In the genomic region with DNA sequence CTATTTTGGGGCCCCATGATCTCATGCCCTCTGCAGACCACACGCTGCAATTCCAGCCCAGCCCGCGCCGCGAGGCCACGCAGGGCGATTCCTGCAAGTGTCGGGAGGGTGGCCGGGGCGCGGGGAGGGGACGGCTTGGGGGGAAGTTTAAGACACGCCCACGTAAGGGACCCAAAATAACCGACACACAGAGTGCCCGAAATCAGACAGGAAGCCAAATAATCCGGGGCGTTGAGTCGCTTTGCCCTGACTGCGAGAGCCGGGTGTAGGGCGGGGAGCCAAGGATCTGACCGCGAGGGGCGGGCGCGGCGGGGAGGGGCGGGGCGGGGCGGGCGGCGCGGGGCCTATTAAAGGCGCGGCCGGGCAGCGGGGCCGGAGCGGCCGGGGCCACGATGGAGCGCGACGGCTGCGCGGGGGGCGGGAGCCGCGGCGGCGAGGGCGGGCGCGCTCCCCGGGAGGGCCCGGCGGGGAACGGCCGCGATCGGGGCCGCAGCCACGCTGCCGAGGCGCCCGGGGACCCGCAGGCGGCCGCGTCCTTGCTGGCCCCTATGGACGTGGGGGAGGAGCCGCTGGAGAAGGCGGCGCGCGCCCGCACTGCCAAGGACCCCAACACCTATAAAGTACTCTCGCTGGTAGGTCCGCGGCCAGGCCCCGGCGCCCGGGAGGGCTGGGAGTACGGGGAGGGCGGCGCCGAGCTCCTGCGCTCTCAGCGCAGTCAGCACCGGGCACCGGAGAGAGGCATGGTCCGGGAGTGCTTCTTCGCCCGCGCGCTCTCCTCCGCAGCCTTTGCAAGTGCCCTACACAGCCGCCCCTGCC, we compare ENCODE assay signal across 8 cellular contexts. TPM values are rescaled to one million over a fixed set of nuclear protein-coding genes. Genes with fewer than 3 reads are reported as not detected.
DNase-seq lines count a peak whose midpoint lies in the region; ATAC-seq and TF ChIP-seq lines count a peak whose summit lies in the region.

Gene ENPP1 (plus strand): TSS at position 377 of the 816 bp plus-strand sequence. CDS start 16 bp downstream, at position 393.

- H3K9me3 ChIP-seq in AG04450 (ENCODE audit: control insufficient read depth, insufficient read depth, low read length) (no peaks in the 10 kb centered on the region), stomach (no peaks in the 10 kb centered on the region)
- H3K9me3 ChIP-seq in naive thymus-derived CD4-positive, alpha-beta T cell (ENCODE audit: control insufficient read depth in 2 of 3, low read length in 3 of 3) = no peaks in the 10 kb centered on the region

- peaks cover 7% of the 10 kb centered on the region for H3K27me3 Mint-ChIP-seq in activated T-helper 17 cell treated with anti-CD3 and anti-CD28 coated beads, Interleukin-2, amount 50 U/mL, for 72 hours
- peaks cover 6 to 68% (median 40%) of the 10 kb centered on the region in 5 donors for H3K27me3 Mint-ChIP-seq in naive thymus-derived CD4-positive, alpha-beta T cell

- no peaks in the 10 kb centered on the region for H3K9me3 Mint-ChIP-seq in activated T-helper 17 cell treated with anti-CD3 and anti-CD28 coated beads, Interleukin-2, amount 50 U/mL, for 72 hours
- peaks cover 0 to 3% (median 0%) of the 10 kb centered on the region in 11 donors for H3K9me3 Mint-ChIP-seq in naive thymus-derived CD4-positive, alpha-beta T cell

- H3K36me3 ChIP-seq in naive thymus-derived CD4-positive, alpha-beta T cell (ENCODE audit: control insufficient read depth in 2 of 3, insufficient read depth in 3 of 3, low read length in 3 of 3) = no peaks in the 10 kb centered on the region
- no peaks in the 10 kb centered on the region for H3K36me3 ChIP-seq in stomach

- POLR2A ChIA-PET in AG04450 (lab: Yijun Ruan, JAX) = interaction anchor here (0.5 to 1.2 kb wide), 8 partner anchors 11 to 876 kb away, joined by 3 to 6 read pairs (median 4); no protein-coding TSS in a partner anchor
- POLR2A ChIA-PET in naive thymus-derived CD4-positive, alpha-beta T cell (lab: Charles Lee) = no interaction called here

- ATAC-seq in GM19324 (IDR thresholded peaks at IDR 0.05; ENCODE audit: low FRiP score, unreplicated experiment) = peak; percentile 67
- ATAC-seq in HG03521 (IDR thresholded peaks at IDR 0.05; ENCODE audit: unreplicated experiment) = peak; percentile 52
- ATAC-seq in activated T-helper 17 cell treated with anti-CD3 and anti-CD28 coated beads, Interleukin-2, amount 50 U/mL, for 72 hours (replicated peaks) = peak; percentile 76
- ATAC-seq in naive thymus-derived CD4-positive, alpha-beta T cell = peak; percentile 73

- 0 to 1% (median 1%) methylated on average over 20 to 99 of the region's 99 CpGs for WGBS in stomach, 5 donors

- H3K36me3 Mint-ChIP-seq in activated T-helper 17 cell treated with anti-CD3 and anti-CD28 coated beads, Interleukin-2, amount 50 U/mL, for 72 hours (ENCODE audit: low read depth) = no peaks in the 10 kb centered on the region
- H3K36me3 Mint-ChIP-seq in naive thymus-derived CD4-positive, alpha-beta T cell = no peaks in the 10 kb centered on the region

- intact Hi-C loops in naive thymus-derived CD4-positive, alpha-beta T cell (cut with micrococcal nuclease) = no loop called here
- intact Hi-C loops in stomach (cut with DNase I; ENCODE audit: low total_unique reads) = no loop called here

- TF ChIP-seq EP300 in stomach (IDR thresholded peaks at IDR 0.05) = no peak

- peak; percentile 33 for TF ChIP-seq CTCF in AG04450 (IDR thresholded peaks at IDR 0.05; ENCODE audit: low read depth, low read length)
- no peak for TF ChIP-seq CTCF in fibroblast of pulmonary artery (IDR thresholded peaks at IDR 0.05; ENCODE audit: low read length, missing control alignments)
- TF ChIP-seq CTCF in stomach (IDR thresholded peaks at IDR 0.05) = peak in 3 of 7 experiments; percentile 14 to 31 (median 19)

- H3K4me1 ChIP-seq in naive thymus-derived CD4-positive, alpha-beta T cell (ENCODE audit: control insufficient read depth in 2 of 2, insufficient read depth in 2 of 2, low read length in 2 of 2) = peaks cover 8 to 12% of the 10 kb centered on the region in 2 donors
- peaks cover 0 to 30% (median 20%) of the 10 kb centered on the region in 4 donors for H3K4me1 ChIP-seq in stomach

- no peak for DNase-seq in AG04450 (ENCODE audit: low read depth, low spot score)
- peak; percentile 90 for DNase-seq in RPMI7951 (ENCODE audit: low read depth)
- peak; percentile 39 for DNase-seq in fibroblast of pulmonary artery (ENCODE audit: low read depth)
- DNase-seq in naive thymus-derived CD4-positive, alpha-beta T cell = peak in 7 of 9 donors; percentile 4 to 52 (median 13)
- peak; percentile 69 for DNase-seq in stomach

- H3K27ac ChIP-seq in AG04450 (ENCODE audit: low read depth, low read length) (no peak within 1 kb of the TSS), stomach (peak within 1 kb of the TSS; percentile 71 to 87 (median 86))
- H3K27ac ChIP-seq in naive thymus-derived CD4-positive, alpha-beta T cell (ENCODE audit: low read depth, low read length) = no peak within 1 kb of the TSS

- H3K4me3 ChIP-seq in AG04450 (ENCODE audit: low read depth, low read length) (peak within 1 kb of the TSS; percentile 67), fibroblast of pulmonary artery (replicated peaks; ENCODE audit: low read depth, low read length) (peak within 1 kb of the TSS; percentile 60), stomach (peak within 1 kb of the TSS; percentile 64 to 70 (median 68))
- H3K4me3 ChIP-seq in naive thymus-derived CD4-positive, alpha-beta T cell (ENCODE audit: low read length) = peak within 1 kb of the TSS; percentile 57

- no peak for TF ChIP-seq POLR2A in stomach (IDR thresholded peaks at IDR 0.05)

- CTCF ChIA-PET in AG04450 (lab: Charles Lee) = interaction anchor here (2.1 to 2.7 kb wide), 3 partner anchors 102 to 113 kb away, joined by 6 to 9 read pairs (median 7); no protein-coding TSS in a partner anchor
- CTCF ChIA-PET in naive thymus-derived CD4-positive, alpha-beta T cell (lab: Charles Lee) = no interaction called here

- H3K27me3 ChIP-seq in AG04450 (ENCODE audit: control insufficient read depth, insufficient read depth, low read length) (no peaks in the 10 kb centered on the region), stomach (peaks cover 0 to 10% (median 0%) of the 10 kb centered on the region in 3 donors)
- no peaks in the 10 kb centered on the region for H3K27me3 ChIP-seq in naive thymus-derived CD4-positive, alpha-beta T cell (ENCODE audit: control insufficient read depth in 2 of 2, insufficient read depth in 2 of 2, low read length in 2 of 2)

- H3K27ac Mint-ChIP-seq in activated T-helper 17 cell treated with anti-CD3 and anti-CD28 coated beads, Interleukin-2, amount 50 U/mL, for 72 hours = peak within 1 kb of the TSS; percentile 68
- H3K27ac Mint-ChIP-seq in naive thymus-derived CD4-positive, alpha-beta T cell = peak within 1 kb of the TSS in 4 of 9 donors; percentile 17 to 43 (median 32)

- peaks cover 16% of the 10 kb centered on the region for H3K4me1 Mint-ChIP-seq in activated T-helper 17 cell treated with anti-CD3 and anti-CD28 coated beads, Interleukin-2, amount 50 U/mL, for 72 hours
- H3K4me1 Mint-ChIP-seq in naive thymus-derived CD4-positive, alpha-beta T cell = peaks cover 11 to 29% (median 21%) of the 10 kb centered on the region in 7 donors

- peak within 1 kb of the TSS; percentile 82 for H3K4me3 Mint-ChIP-seq in activated T-helper 17 cell treated with anti-CD3 and anti-CD28 coated beads, Interleukin-2, amount 50 U/mL, for 72 hours
- peak within 1 kb of the TSS; percentile 73 to 91 (median 88) for H3K4me3 Mint-ChIP-seq in naive thymus-derived CD4-positive, alpha-beta T cell

RNA-seq across cellular contexts. Expression of gene ENPP1, which starts in this region (rescaled TPM):
- polyA plus RNA-seq in AG04450 (2011; rRNA removed) = 22.5 and 30.4 TPM in 2 replicates
- polyA minus RNA-seq in AG04450 (2011; rRNA and poly(A)+ RNA removed) = 14.8 and 22.3 TPM in 2 replicates
- total RNA-seq in RPMI7951 (2014; rRNA removed; shearing (Covaris generic)) = 30.0 and 34.0 TPM in 2 replicates
- under 1 TPM; 0.73 to 0.74 TPM for total RNA-seq in activated T-helper 17 cell treated with anti-CD3 and anti-CD28 coated beads, Interleukin-2, amount 50 U/mL, for 72 hours
- under 1 TPM in 4 of 5 experiments, not detected in 1; 0.07 to 0.69 (median 0.21) TPM for total RNA-seq in naive thymus-derived CD4-positive, alpha-beta T cell
- not detected for polyA plus RNA-seq in naive thymus-derived CD4-positive, alpha-beta T cell
- 10 to 100 TPM in 4 of 5 donors, 1 to 10 TPM in 1; 2.9 to 42.0 (median 14.1) TPM for total RNA-seq in stomach
- 1 to 10 TPM in 1 of 3 donors, under 1 TPM in 2; 0.31 to 2.8 (median 0.87) TPM for polyA plus RNA-seq in stomach

Comparison
In these comparisons a context has a peak if more than half of its experiments do, and no peak if none do; other contexts are left out.
1. Peak in ATAC-seq in activated T-helper 17 cell treated with anti-CD3 and anti-CD28 coated beads, Interleukin-2, amount 50 U/mL, for 72 hours; RNA of the gene not detected or under 1 TPM.
2. Peak in DNase-seq, ATAC-seq and H3K4me3 ChIP-seq in naive thymus-derived CD4-positive, alpha-beta T cell; RNA of the gene not detected or under 1 TPM.
3. H3K27ac ChIP-seq: peak in stomach (5 of 5); none in AG04450 (single experiment) and naive thymus-derived CD4-positive, alpha-beta T cell (single experiment).
4. Peak in every context shown above with its lines, with median percentiles within 50 percentile points of each other: H3K4me3 ChIP-seq and ATAC-seq.